In genomic region chr18:3321133-3321812, GRCh38 we compare ENCODE assay signal across 1 cellular context.
A peak's percentile ranks its signal among the peaks of the same experiment; 100 is the strongest.
TF ChIP-seq lines count a peak whose summit lies in the region.

No MANE protein-coding gene starts in this region.

TF ChIP-seq in K562, 482 proteins besides CTCF, POLR2A, EP300 and RAD21 (continued from another document):
- TF ChIP-seq PBX2 (CRISPR knock-in tag; IDR thresholded peaks at IDR 0.05; ENCODE audit: low read depth) (no peak), PBX2 (tag; conservative IDR thresholded peaks at IDR 0.05; ENCODE audit: low read depth) (peak; percentile 54), MAX (CRISPR knock-in tag; IDR thresholded peaks at IDR 0.05) (no peak), FOXJ2 (tag; IDR thresholded peaks at IDR 0.05) (peak; percentile 72), TRIM24 (IDR thresholded peaks at IDR 0.05) (peak in 1 of 2 experiments; percentile 77; a peak in 1 of 4 replicates), NFIC (IDR thresholded peaks at IDR 0.05) (peak; percentile 98), MEIS2 (IDR thresholded peaks at IDR 0.05; ENCODE audit: partially characterized antibody) (peak; percentile 65), TRIM28 (IDR thresholded peaks at IDR 0.05) (peak; percentile 63; the same call in 1 of the 2 replicates), KDM1A (IDR thresholded peaks at IDR 0.05) (peak; percentile 24 to 25; a peak in 2 of 4 replicates), MAFG (tag; conservative IDR thresholded peaks at IDR 0.05) (peak; percentile 53), ATF3 (IDR thresholded peaks at IDR 0.05) (peak; percentile 58; the same call in 1 of the 2 replicates), ATF3 (CRISPR knock-in tag; conservative IDR thresholded peaks at IDR 0.05) (no peak), NCOR1 (IDR thresholded peaks at IDR 0.05) (peak; percentile 21; the same call in 1 of the 2 replicates), CEBPG (CRISPR knock-in tag; IDR thresholded peaks at IDR 0.05) (no peak), CEBPG (tag; conservative IDR thresholded peaks at IDR 0.05 in 1 of 2, IDR thresholded peaks at IDR 0.05 in 1 of 2) (peak; percentile 59 to 65), C11orf30 (IDR thresholded peaks at IDR 0.05; ENCODE audit: low read depth) (peak; percentile 65), MAFF (IDR thresholded peaks at IDR 0.05; ENCODE audit: low read length) (peak; percentile 30; the same call in 1 of the 2 replicates), BCLAF1 (IDR thresholded peaks at IDR 0.05; ENCODE audit: borderline replicate concordance in 1 of 2, control insufficient read depth in 1 of 2, low read depth in 2 of 2, low read length in 1 of 2) (no peak), SMAD4 (CRISPR knock-in tag; conservative IDR thresholded peaks at IDR 0.05) (peak; percentile 75), RCOR1 (IDR thresholded peaks at IDR 0.05; ENCODE audit: borderline replicate concordance in 1 of 2, low read depth in 2 of 2, low read length in 2 of 2) (peak in 1 of 2 experiments; percentile 91; a peak in 2 of 4 replicates), JUND (IDR thresholded peaks at IDR 0.05; ENCODE audit: borderline replicate concordance, low read depth, low read length) (peak; percentile 74), JUND (tag; IDR thresholded peaks at IDR 0.05; ENCODE audit: borderline replicate concordance, low read depth, low read length) (peak; percentile 85; the same call in 2 of the 3 replicates), PKNOX1 (IDR thresholded peaks at IDR 0.05) (peak; percentile 49), MAFK (IDR thresholded peaks at IDR 0.05; ENCODE audit: low read length) (peak; percentile 37; the same call in 1 of the 2 replicates), DDX20 (tag; IDR thresholded peaks at IDR 0.05; ENCODE audit: low read depth) (no peak), TBL1XR1 (IDR thresholded peaks at IDR 0.05; ENCODE audit: low read length in 2 of 2) (peak in 1 of 2 experiments; percentile 46; a peak in 1 of 4 replicates), HMBOX1 (IDR thresholded peaks at IDR 0.05) (no peak; the same call in 1 of the 2 replicates)
